In the genomic region with DNA sequence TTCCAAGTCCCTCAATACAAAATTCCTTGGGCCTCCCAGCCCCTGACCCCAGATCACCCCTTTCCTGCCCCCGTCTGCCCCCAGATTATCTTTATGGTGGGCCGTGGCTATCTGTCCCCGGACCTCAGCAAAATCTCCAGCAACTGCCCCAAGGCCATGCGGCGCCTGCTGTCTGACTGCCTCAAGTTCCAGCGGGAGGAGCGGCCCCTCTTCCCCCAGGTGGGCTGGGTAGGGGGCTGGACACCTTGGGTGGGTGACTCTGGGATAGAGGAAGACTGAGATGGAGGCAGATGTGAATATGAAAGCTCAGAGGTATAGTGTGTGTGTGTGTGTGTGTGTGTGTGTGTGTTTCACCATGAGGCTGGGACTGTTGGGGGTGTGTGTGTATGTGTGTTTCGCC, we compare ENCODE assay signal across 22 cellular contexts. TPM values are rescaled to one million over a fixed set of nuclear protein-coding genes. Genes with fewer than 3 reads are reported as not detected.
"Had no signal": no experiment of that assay in that cellular context is flagged by ENCODE, and none has a peak within 500 bp of the region (broad histone marks: within the 10 kb centered on the region; RNA-seq: fewer than 3 reads in every experiment).

No MANE protein-coding gene starts in this region.

- H3K9me3 Mint-ChIP-seq: activated CD4-positive, alpha-beta memory T cell treated with anti-CD3 and anti-CD28 coated beads for 36 hours; activated CD4-positive, alpha-beta T cell treated with anti-CD3 and anti-CD28 coated beads, Interleukin-2, amount 10 ng/mL, durations not matched to agents 7 days and 5 days; activated T-helper 17 cell treated with anti-CD3 and anti-CD28 coated beads, Interleukin-2, amount 50 U/mL, for 72 hours had no signal

- H3K4me3 Mint-ChIP-seq: activated CD4-positive, alpha-beta memory T cell treated with anti-CD3 and anti-CD28 coated beads for 36 hours; activated CD4-positive, alpha-beta T cell treated with anti-CD3 and anti-CD28 coated beads, Interleukin-2, amount 10 ng/mL, durations not matched to agents 7 days and 5 days; activated T-helper 17 cell treated with anti-CD3 and anti-CD28 coated beads, Interleukin-2, amount 50 U/mL, for 72 hours; brain had no signal

- H3K27ac Mint-ChIP-seq: activated CD4-positive, alpha-beta memory T cell treated with anti-CD3 and anti-CD28 coated beads for 36 hours; activated CD4-positive, alpha-beta T cell treated with anti-CD3 and anti-CD28 coated beads, Interleukin-2, amount 10 ng/mL, durations not matched to agents 7 days and 5 days; activated T-helper 17 cell treated with anti-CD3 and anti-CD28 coated beads, Interleukin-2, amount 50 U/mL, for 72 hours had no signal

- DNase-seq: activated CD4-positive, alpha-beta memory T cell treated with anti-CD3 and anti-CD28 coated beads for 36 hours; activated CD4-positive, alpha-beta T cell treated with anti-CD3 and anti-CD28 coated beads, Interleukin-2, amount 10 ng/mL, durations not matched to agents 7 days and 5 days; activated CD4-positive, CD25-positive, alpha-beta regulatory T cell; activated CD8-positive, alpha-beta memory T cell treated with anti-CD3 and anti-CD28 coated beads for 24 hours; activated gamma-delta T cell treated with Interleukin-2 at 50 U/mL for 16 hours; activated naive CD4-positive, alpha-beta T cell treated with anti-CD3 and anti-CD28 coated beads, Interleukin-2, amount 50 U/mL, for 16 hours; activated T-cell treated with anti-CD3 and anti-CD28 coated beads, Interleukin-2, amount 50 U/mL, for 48 hours; amniotic stem cell; KG1; NCI-H1048; NCI-H146; NCI-H187 treated with DMSO at 0.1 percent for 48 hours; NCI-H2081 treated with DMSO at 0.1 percent for 48 hours; NCI-H446; NCI-H524; PC-3; SHP77 treated with DMSO at 0.1 percent for 48 hours; T-helper 2 cell; T1000 had no signal

- ATAC-seq: activated T-helper 17 cell treated with anti-CD3 and anti-CD28 coated beads, Interleukin-2, amount 50 U/mL, for 72 hours; PC-3 had no signal

- H3K27me3 Mint-ChIP-seq: activated CD4-positive, alpha-beta memory T cell treated with anti-CD3 and anti-CD28 coated beads for 36 hours; activated CD4-positive, alpha-beta T cell treated with anti-CD3 and anti-CD28 coated beads, Interleukin-2, amount 10 ng/mL, durations not matched to agents 7 days and 5 days; activated T-helper 17 cell treated with anti-CD3 and anti-CD28 coated beads, Interleukin-2, amount 50 U/mL, for 72 hours; brain had no signal

RNA-seq across cellular contexts. Expression of gene SYN1, which starts 48.9 kb away (rescaled TPM):
- total RNA-seq: PC-3 had no signal

RNA-seq across cellular contexts. Expression of gene CFP, which starts 58.9 kb away (rescaled TPM):
- total RNA-seq: M059J had no signal
